13 cellular contexts compared by ENCODE assay signal in the genomic region with DNA sequence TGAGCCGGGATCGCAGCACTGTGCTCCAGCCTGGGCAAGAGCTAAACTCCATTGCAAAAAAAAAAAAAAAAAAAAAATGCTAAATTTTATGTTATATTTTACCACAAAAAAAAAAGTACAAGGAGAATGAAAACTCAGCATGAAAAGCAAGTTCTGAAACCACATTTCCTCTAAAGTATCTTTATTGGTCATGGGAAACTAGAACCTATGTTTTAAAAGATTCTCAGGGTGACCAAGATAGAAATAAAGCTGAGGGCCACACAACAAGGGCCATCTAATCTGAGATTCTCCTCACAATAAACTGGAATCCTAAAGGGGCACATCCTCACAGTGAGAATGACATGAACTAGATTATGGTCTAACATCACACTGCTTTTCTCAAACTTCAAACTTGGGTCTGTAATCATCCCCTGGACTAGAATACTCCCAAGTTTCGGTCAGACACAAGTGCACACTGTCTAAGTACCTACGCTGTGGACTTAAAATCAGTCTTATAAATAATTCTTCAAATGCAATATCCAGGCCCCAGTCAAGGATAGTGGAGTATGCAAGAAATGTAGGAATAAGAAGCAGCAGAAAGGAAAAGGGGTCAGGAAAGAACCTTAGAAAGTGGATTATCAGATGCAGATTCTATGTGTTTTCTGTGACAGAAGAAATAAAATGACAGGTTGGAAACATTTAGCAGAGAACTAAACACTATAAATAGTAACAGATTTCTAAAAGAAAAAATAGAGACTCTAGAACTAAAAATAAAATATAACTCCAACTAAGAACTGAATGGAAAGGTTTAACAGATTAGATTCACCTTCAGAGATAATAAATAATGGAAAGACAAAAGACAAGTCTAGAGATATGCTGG. TPM values are rescaled to one million over a fixed set of nuclear protein-coding genes. Genes with fewer than 3 reads are reported as not detected.
A peak's percentile ranks its signal among the peaks of the same experiment; 100 is the strongest.
DNase-seq lines count a peak whose midpoint lies in the region; ATAC-seq and TF ChIP-seq lines count a peak whose summit lies in the region.
"Had no signal": no experiment of that assay in that cellular context is flagged by ENCODE, and none has a peak within 500 bp of the region (broad histone marks: within the 10 kb centered on the region; RNA-seq: fewer than 3 reads in every experiment).

No MANE protein-coding gene starts in this region.

- 85 to 88% methylated on average over 4 of the region's 4 CpGs for WGBS in testis, 2 donors

- no peaks in the 10 kb centered on the region for H3K9me3 ChIP-seq in testis
- H3K9me3 ChIP-seq: SJCRH30 had no signal

- H3K4me1 ChIP-seq in testis = peaks cover 6% of the 10 kb centered on the region
- H3K4me1 ChIP-seq: SJCRH30 had no signal

- TF ChIP-seq CTCF in GM10248 (IDR thresholded peaks at IDR 0.05; ENCODE audit: control extremely low read depth, extremely low read depth, low read depth, missing control alignments) (no peak), HFFc6 (IDR thresholded peaks at IDR 0.05) (no peak), natural killer cell (IDR thresholded peaks at IDR 0.05) (no peak), testis (IDR thresholded peaks at IDR 0.05) (no peak)

- peaks cover 37% of the 10 kb centered on the region for H3K36me3 Mint-ChIP-seq in HFFc6 (ENCODE audit: low read depth)
- peaks cover 20% of the 10 kb centered on the region for H3K36me3 Mint-ChIP-seq in activated T-helper 1 cell treated with anti-CD3 and anti-CD28 coated beads, Interleukin-12 subunit alpha, Interleukin-12 subunit beta, Interleukin-2, Interleukin-4 antibody, amounts not matched to agents 30 ng/mL and 10 ng/mL and 1 ng/mL, durations not matched to agents 14 hours and 24 hours and 36 hours (ENCODE audit: low read depth)
- no peaks in the 10 kb centered on the region for H3K36me3 Mint-ChIP-seq in natural killer cell

- H3K4me3 Mint-ChIP-seq in HFFc6 = no peak overlapping the region
- no peak overlapping the region for H3K4me3 Mint-ChIP-seq in activated T-helper 1 cell treated with anti-CD3 and anti-CD28 coated beads, Interleukin-12 subunit alpha, Interleukin-12 subunit beta, Interleukin-2, Interleukin-4 antibody, amounts not matched to agents 30 ng/mL and 10 ng/mL and 1 ng/mL, durations not matched to agents 14 hours and 24 hours and 36 hours
- H3K4me3 Mint-ChIP-seq in natural killer cell = peak overlapping the region; percentile 37

- no peaks in the 10 kb centered on the region for H3K9me3 Mint-ChIP-seq in HFFc6
- peaks cover 9% of the 10 kb centered on the region for H3K9me3 Mint-ChIP-seq in activated T-helper 1 cell treated with anti-CD3 and anti-CD28 coated beads, Interleukin-12 subunit alpha, Interleukin-12 subunit beta, Interleukin-2, Interleukin-4 antibody, amounts not matched to agents 30 ng/mL and 10 ng/mL and 1 ng/mL, durations not matched to agents 14 hours and 24 hours and 36 hours
- H3K9me3 Mint-ChIP-seq in natural killer cell = no peaks in the 10 kb centered on the region

- CTCF ChIA-PET in GM10248 (lab: Yijun Ruan, JAX) = interaction anchor here (1.2 to 3.1 kb wide), 6 partner anchors 10 to 97 kb away, joined by 3 to 16 read pairs (median 4); a partner anchor contains a TSS

- POLR2A ChIA-PET in GM10248 (lab: Yijun Ruan, JAX) = interaction anchor here (0.7 kb wide), 2 partner anchors 9 to 10 kb away, joined by 7 to 11 read pairs; no protein-coding TSS in a partner anchor

- H3K27ac ChIP-seq in testis = no peak overlapping the region
- H3K27ac ChIP-seq: SJCRH30 had no signal

- no peaks in the 10 kb centered on the region for H3K36me3 ChIP-seq in testis (ENCODE audit: low read depth, missing control alignments)
- H3K36me3 ChIP-seq: MG63, SJCRH30 had no signal

- intact Hi-C loops in activated T-helper 1 cell treated with anti-CD3 and anti-CD28 coated beads, Interleukin-12 subunit alpha, Interleukin-12 subunit beta, Interleukin-2, Interleukin-4 antibody, amounts not matched to agents 30 ng/mL and 10 ng/mL and 1 ng/mL, durations not matched to agents 14 hours and 24 hours and 36 hours (cut with micrococcal nuclease) = loop anchor here (2.0 kb wide), 1 partner anchor 89 kb away; no protein-coding TSS in a partner anchor
- intact Hi-C loops in natural killer cell (cut with micrococcal nuclease) (loop anchor here (5.0 kb wide), 1 partner anchor 32 kb away; no protein-coding TSS in a partner anchor), testis (cut with DNase I; ENCODE audit: low total_unique reads) (no loop called here)

- no peak overlapping the region for H3K4me3 ChIP-seq in testis
- H3K4me3 ChIP-seq: MG63, SJCRH30 had no signal

- ATAC-seq in natural killer cell = no peak
- no peak for ATAC-seq in HG02973 (IDR thresholded peaks at IDR 0.05; ENCODE audit: unreplicated experiment)

- peak; percentile 35 for DNase-seq in GM10248 (ENCODE audit: extremely low spot score)
- no peak for DNase-seq in HFFc6
- no peak for DNase-seq in activated T-helper 1 cell treated with anti-CD3 and anti-CD28 coated beads, Interleukin-12 subunit alpha, Interleukin-12 subunit beta, Interleukin-2, Interleukin-4 antibody, amounts not matched to agents 30 ng/mL and 10 ng/mL and 1 ng/mL, durations not matched to agents 14 hours and 24 hours and 36 hours (ENCODE audit: low spot score)
- no peak for DNase-seq in natural killer cell
- no peak for DNase-seq in GOT3 (lab: John Stamatoyannopoulos, UW)
- no peak for DNase-seq in testis
- DNase-seq in NCI-H1417 (lab: John Stamatoyannopoulos, UW) = no peak
- DNase-seq: activated CD4-positive, CD25-positive, alpha-beta regulatory T cell treated with anti-CD3 and anti-CD28 coated beads, Interleukin-2, amount 50 U/mL, for 72 hours; effector CD8-positive, alpha-beta T cell; MG63; NCI-H526; SJCRH30 had no signal

- H3K27me3 Mint-ChIP-seq in HFFc6 (ENCODE audit: insufficient read depth) (no peaks in the 10 kb centered on the region; the same call in 1 of the 2 replicates), natural killer cell (ENCODE audit: low read depth in 2 of 2) (no peaks in the 10 kb centered on the region)
- no peaks in the 10 kb centered on the region for H3K27me3 Mint-ChIP-seq in activated T-helper 1 cell treated with anti-CD3 and anti-CD28 coated beads, Interleukin-12 subunit alpha, Interleukin-12 subunit beta, Interleukin-2, Interleukin-4 antibody, amounts not matched to agents 30 ng/mL and 10 ng/mL and 1 ng/mL, durations not matched to agents 14 hours and 24 hours and 36 hours (ENCODE audit: insufficient read depth)

- TF ChIP-seq POLR2A in testis (IDR thresholded peaks at IDR 0.05) = no peak

- H3K4me1 Mint-ChIP-seq in HFFc6 (ENCODE audit: low read depth) (peaks cover 43% of the 10 kb centered on the region), natural killer cell (peaks cover 41 to 48% of the 10 kb centered on the region in 2 donors)
- peaks cover 50% of the 10 kb centered on the region for H3K4me1 Mint-ChIP-seq in activated T-helper 1 cell treated with anti-CD3 and anti-CD28 coated beads, Interleukin-12 subunit alpha, Interleukin-12 subunit beta, Interleukin-2, Interleukin-4 antibody, amounts not matched to agents 30 ng/mL and 10 ng/mL and 1 ng/mL, durations not matched to agents 14 hours and 24 hours and 36 hours (ENCODE audit: low read depth)

- H3K27ac Mint-ChIP-seq in HFFc6 = peak overlapping the region; percentile 13; the same call in 1 of the 2 replicates
- H3K27ac Mint-ChIP-seq in activated T-helper 1 cell treated with anti-CD3 and anti-CD28 coated beads, Interleukin-12 subunit alpha, Interleukin-12 subunit beta, Interleukin-2, Interleukin-4 antibody, amounts not matched to agents 30 ng/mL and 10 ng/mL and 1 ng/mL, durations not matched to agents 14 hours and 24 hours and 36 hours = peak overlapping the region; percentile 15
- peak overlapping the region; percentile 69 to 79 for H3K27ac Mint-ChIP-seq in natural killer cell

- no peaks in the 10 kb centered on the region for H3K27me3 ChIP-seq in testis
- H3K27me3 ChIP-seq: MG63, SJCRH30 had no signal

RNA-seq across cellular contexts. Expression of a gene that starts 49.9 kb away (rescaled TPM):
- total RNA-seq in HFFc6 (2021; fragmentation: NEBNext Ultra II Directional; extraction: Animal tissue kit (Norgen Biotek cat#: 25700)) = 10 to 100 TPM; 52.5 to 61.5 (median 57.3) TPM
- 81.7 and 88.6 TPM in 2 replicates for total RNA-seq in activated T-helper 1 cell treated with anti-CD3 and anti-CD28 coated beads, Interleukin-12 subunit alpha, Interleukin-12 subunit beta, Interleukin-2, Interleukin-4 antibody, amounts not matched to agents 30 ng/mL and 10 ng/mL and 1 ng/mL, durations not matched to agents 14 hours and 24 hours and 36 hours
- 10 to 100 TPM; 55.0 to 85.3 (median 69.5) TPM for total RNA-seq in natural killer cell
- total RNA-seq in testis = 10 to 100 TPM; 75.7 to 80.5 TPM
- polyA plus RNA-seq in testis (ENCODE audit: insufficient read depth, low read depth, low replicate concordance) = 36.4 TPM

Comparison
In these comparisons a context has a peak if more than half of its experiments do, and no peak if none do; other contexts are left out.
1. H3K27ac Mint-ChIP-seq: peak in every context shown above with its lines; median percentile 74 in natural killer cell; 15 in activated T-helper 1 cell treated with anti-CD3 and anti-CD28 coated beads, Interleukin-12 subunit alpha, Interleukin-12 subunit beta, Interleukin-2, Interleukin-4 antibody, amounts not matched to agents 30 ng/mL and 10 ng/mL and 1 ng/mL, durations not matched to agents 14 hours and 24 hours and 36 hours; 13 in HFFc6.